In the genomic region with DNA sequence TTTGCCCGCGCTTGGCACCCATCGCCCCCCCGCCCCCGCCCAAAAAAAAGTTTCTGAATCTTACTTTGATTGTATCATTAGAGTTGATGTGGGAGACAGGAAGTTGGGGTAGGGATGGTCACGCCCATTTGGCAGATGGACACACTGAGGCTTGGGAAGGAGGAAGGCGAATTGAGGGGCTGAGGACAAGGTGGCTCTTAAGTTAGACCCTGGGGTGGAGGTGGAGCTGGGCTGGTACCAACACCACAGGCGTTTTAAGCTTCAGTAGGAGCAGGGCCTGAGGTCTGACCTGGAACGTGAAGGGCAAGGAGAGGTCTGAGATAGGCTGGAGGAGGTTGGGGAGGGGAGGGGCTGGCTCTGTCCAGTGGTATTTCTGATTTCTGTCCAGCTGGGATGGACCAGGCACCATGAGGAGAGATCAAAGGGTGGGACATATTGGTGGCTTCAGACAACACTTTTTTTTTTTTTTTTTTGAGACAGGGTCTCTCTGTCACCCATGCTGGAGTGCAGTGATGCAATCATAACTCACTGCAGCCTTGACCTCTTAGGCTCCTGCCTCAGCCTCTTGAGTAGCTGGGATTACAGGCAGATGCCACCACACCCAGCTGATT, we compare ENCODE assay signal across 1 cellular context.
TF ChIP-seq lines count a peak whose summit lies in the region.

No MANE protein-coding gene starts in this region.

TF ChIP-seq in HEK293, 187 proteins besides CTCF, POLR2A, EP300 and RAD21 (continued from another document):
- no peak for TF ChIP-seq YY1 (tag by site-specific recombination; IDR thresholded peaks at IDR 0.05)
- TF ChIP-seq ZNF404 (tag by site-specific recombination; IDR thresholded peaks at IDR 0.05) = no peak
- TF ChIP-seq ZNF530 (tag by site-specific recombination; IDR thresholded peaks at IDR 0.05; ENCODE audit: low read depth) = no peak
- TF ChIP-seq, protein P1, sequence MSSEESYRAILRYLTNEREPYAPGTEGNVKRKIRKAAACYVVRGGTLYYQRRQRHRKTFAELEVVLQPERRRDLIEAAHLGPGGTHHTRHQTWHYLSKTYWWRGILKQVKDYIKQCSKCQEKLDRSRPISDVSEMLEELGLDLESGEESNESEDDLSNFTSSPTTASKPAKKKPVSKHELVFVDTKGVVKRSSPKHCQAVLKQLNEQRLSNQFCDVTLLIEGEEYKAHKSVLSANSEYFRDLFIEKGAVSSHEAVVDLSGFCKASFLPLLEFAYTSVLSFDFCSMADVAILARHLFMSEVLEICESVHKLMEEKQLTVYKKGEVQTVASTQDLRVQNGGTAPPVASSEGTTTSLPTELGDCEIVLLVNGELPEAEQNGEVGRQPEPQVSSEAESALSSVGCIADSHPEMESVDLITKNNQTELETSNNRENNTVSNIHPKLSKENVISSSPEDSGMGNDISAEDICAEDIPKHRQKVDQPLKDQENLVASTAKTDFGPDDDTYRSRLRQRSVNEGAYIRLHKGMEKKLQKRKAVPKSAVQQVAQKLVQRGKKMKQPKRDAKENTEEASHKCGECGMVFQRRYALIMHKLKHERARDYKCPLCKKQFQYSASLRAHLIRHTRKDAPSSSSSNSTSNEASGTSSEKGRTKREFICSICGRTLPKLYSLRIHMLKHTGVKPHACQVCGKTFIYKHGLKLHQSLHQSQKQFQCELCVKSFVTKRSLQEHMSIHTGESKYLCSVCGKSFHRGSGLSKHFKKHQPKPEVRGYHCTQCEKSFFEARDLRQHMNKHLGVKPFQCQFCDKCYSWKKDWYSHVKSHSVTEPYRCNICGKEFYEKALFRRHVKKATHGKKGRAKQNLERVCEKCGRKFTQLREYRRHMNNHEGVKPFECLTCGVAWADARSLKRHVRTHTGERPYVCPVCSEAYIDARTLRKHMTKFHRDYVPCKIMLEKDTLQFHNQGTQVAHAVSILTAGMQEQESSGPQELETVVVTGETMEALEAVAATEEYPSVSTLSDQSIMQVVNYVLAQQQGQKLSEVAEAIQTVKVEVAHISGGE (tag by site-specific recombination; conservative IDR thresholded peaks at IDR 0.05; ENCODE audit: low read depth) = no peak
- no peak for TF ChIP-seq MEIS1 (CRISPR knock-in tag; IDR thresholded peaks at IDR 0.05; ENCODE audit: borderline replicate concordance)
- TF ChIP-seq GLIS2 (tag by site-specific recombination; IDR thresholded peaks at IDR 0.05) = no peak
- TF ChIP-seq OVOL3 (tag by site-specific recombination; IDR thresholded peaks at IDR 0.05) = no peak
- TF ChIP-seq KLF8 (tag by site-specific recombination; IDR thresholded peaks at IDR 0.05) = 0 out of 2 replicates have a peak, but pooled peaks have one; percentile 18
- TF ChIP-seq, protein P2, sequence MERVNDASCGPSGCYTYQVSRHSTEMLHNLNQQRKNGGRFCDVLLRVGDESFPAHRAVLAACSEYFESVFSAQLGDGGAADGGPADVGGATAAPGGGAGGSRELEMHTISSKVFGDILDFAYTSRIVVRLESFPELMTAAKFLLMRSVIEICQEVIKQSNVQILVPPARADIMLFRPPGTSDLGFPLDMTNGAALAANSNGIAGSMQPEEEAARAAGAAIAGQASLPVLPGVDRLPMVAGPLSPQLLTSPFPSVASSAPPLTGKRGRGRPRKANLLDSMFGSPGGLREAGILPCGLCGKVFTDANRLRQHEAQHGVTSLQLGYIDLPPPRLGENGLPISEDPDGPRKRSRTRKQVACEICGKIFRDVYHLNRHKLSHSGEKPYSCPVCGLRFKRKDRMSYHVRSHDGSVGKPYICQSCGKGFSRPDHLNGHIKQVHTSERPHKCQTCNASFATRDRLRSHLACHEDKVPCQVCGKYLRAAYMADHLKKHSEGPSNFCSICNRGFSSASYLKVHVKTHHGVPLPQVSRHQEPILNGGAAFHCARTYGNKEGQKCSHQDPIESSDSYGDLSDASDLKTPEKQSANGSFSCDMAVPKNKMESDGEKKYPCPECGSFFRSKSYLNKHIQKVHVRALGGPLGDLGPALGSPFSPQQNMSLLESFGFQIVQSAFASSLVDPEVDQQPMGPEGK (tag by site-specific recombination; IDR thresholded peaks at IDR 0.05) = peak; percentile 38; the same call in 1 of the 2 replicates
- TF ChIP-seq ZNF112 (tag by site-specific recombination; IDR thresholded peaks at IDR 0.05) = no peak
- TF ChIP-seq ZNF214 (tag by site-specific recombination; IDR thresholded peaks at IDR 0.05; ENCODE audit: borderline replicate concordance) = no peak
- no peak for TF ChIP-seq ZNF354C (tag by site-specific recombination; IDR thresholded peaks at IDR 0.05; ENCODE audit: borderline replicate concordance, low read depth)
- peak; percentile 7; the same call in 1 of the 2 replicates for TF ChIP-seq SP3 (tag by site-specific recombination; IDR thresholded peaks at IDR 0.05)
- TF ChIP-seq ZNF423 (tag by site-specific recombination; IDR thresholded peaks at IDR 0.05) = no peak
- peak; percentile 26; the same call in 1 of the 2 replicates for TF ChIP-seq ZNF623 (tag by site-specific recombination; IDR thresholded peaks at IDR 0.05)
- no peak for TF ChIP-seq ZNF670 (tag by site-specific recombination; IDR thresholded peaks at IDR 0.05; ENCODE audit: low read depth)
- TF ChIP-seq ZNF24 (tag by site-specific recombination; IDR thresholded peaks at IDR 0.05) = peak; percentile 69; the same call in 1 of the 2 replicates
- TF ChIP-seq, protein P3, sequence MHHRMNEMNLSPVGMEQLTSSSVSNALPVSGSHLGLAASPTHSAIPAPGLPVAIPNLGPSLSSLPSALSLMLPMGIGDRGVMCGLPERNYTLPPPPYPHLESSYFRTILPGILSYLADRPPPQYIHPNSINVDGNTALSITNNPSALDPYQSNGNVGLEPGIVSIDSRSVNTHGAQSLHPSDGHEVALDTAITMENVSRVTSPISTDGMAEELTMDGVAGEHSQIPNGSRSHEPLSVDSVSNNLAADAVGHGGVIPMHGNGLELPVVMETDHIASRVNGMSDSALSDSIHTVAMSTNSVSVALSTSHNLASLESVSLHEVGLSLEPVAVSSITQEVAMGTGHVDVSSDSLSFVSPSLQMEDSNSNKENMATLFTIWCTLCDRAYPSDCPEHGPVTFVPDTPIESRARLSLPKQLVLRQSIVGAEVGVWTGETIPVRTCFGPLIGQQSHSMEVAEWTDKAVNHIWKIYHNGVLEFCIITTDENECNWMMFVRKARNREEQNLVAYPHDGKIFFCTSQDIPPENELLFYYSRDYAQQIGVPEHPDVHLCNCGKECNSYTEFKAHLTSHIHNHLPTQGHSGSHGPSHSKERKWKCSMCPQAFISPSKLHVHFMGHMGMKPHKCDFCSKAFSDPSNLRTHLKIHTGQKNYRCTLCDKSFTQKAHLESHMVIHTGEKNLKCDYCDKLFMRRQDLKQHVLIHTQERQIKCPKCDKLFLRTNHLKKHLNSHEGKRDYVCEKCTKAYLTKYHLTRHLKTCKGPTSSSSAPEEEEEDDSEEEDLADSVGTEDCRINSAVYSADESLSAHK (tag by site-specific recombination; IDR thresholded peaks at IDR 0.05) = no peak
- TF ChIP-seq, protein P4, sequence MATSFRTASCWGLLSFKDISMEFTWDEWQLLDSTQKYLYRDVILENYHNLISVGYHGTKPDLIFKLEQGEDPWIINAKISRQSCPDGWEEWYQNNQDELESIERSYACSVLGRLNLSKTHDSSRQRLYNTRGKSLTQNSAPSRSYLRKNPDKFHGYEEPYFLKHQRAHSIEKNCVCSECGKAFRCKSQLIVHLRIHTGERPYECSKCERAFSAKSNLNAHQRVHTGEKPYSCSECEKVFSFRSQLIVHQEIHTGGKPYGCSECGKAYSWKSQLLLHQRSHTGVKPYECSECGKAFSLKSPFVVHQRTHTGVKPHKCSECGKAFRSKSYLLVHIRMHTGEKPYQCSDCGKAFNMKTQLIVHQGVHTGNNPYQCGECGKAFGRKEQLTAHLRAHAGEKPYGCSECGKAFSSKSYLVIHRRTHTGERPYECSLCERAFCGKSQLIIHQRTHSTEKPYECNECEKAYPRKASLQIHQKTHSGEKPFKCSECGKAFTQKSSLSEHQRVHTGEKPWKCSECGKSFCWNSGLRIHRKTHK (tag by site-specific recombination; IDR thresholded peaks at IDR 0.05) = no peak
- TF ChIP-seq ZNF548 (tag by site-specific recombination; IDR thresholded peaks at IDR 0.05) = no peak
- no peak for TF ChIP-seq ZNF660 (tag by site-specific recombination; IDR thresholded peaks at IDR 0.05)
- TF ChIP-seq ZNF776 (tag by site-specific recombination; IDR thresholded peaks at IDR 0.05; ENCODE audit: borderline replicate concordance) = no peak
- no peak for TF ChIP-seq ZNF239 (tag by site-specific recombination; IDR thresholded peaks at IDR 0.05)
- no peak for TF ChIP-seq ZNF792 (tag by site-specific recombination; IDR thresholded peaks at IDR 0.05)
- TF ChIP-seq SP7 (tag by site-specific recombination; IDR thresholded peaks at IDR 0.05) = peak; percentile 41; the same call in 1 of the 2 replicates
- TF ChIP-seq ZBTB21 (tag by site-specific recombination; IDR thresholded peaks at IDR 0.05) = no peak
- TF ChIP-seq ZFP69B (tag by site-specific recombination; IDR thresholded peaks at IDR 0.05) = no peak
